In genomic region chr3:106728315-106728821, GRCh38 we compare ENCODE assay signal across 12 cellular contexts.
DNase-seq lines count a peak whose midpoint lies in the region; ATAC-seq and FAIRE-seq lines count a peak whose summit lies in the region.
"Had no signal": no experiment of that assay in that cellular context is flagged by ENCODE, and none has a peak within 500 bp of the region (broad histone marks: within the 10 kb centered on the region; RNA-seq: fewer than 3 reads in every experiment).

No MANE protein-coding gene starts in this region.

- H3K27me3 ChIP-seq in right cardiac atrium (ENCODE audit: control insufficient read depth, insufficient read depth): no peaks in the 10 kb centered on the region
- H3K27me3 ChIP-seq: adrenal gland had no signal

- 63% methylated on average over 5 of the region's 5 CpGs for WGBS in right cardiac atrium

- no peak overlapping the region for H3K4me3 Mint-ChIP-seq in stimulated activated effector memory CD8-positive, alpha-beta T cell treated with anti-CD3 and anti-CD28 coated beads, Interleukin-12 subunit alpha, Interleukin-12 subunit beta, amount 100 ng/mL, for 72 hours

- no peaks in the 10 kb centered on the region for H3K36me3 Mint-ChIP-seq in stimulated activated effector memory CD8-positive, alpha-beta T cell treated with anti-CD3 and anti-CD28 coated beads, Interleukin-12 subunit alpha, Interleukin-12 subunit beta, amount 100 ng/mL, for 72 hours

- no peak overlapping the region for H3K27ac Mint-ChIP-seq in stimulated activated effector memory CD8-positive, alpha-beta T cell treated with anti-CD3 and anti-CD28 coated beads, Interleukin-12 subunit alpha, Interleukin-12 subunit beta, amount 100 ng/mL, for 72 hours

- H3K27ac ChIP-seq in right cardiac atrium (ENCODE audit: low read length): no peak overlapping the region
- H3K27ac ChIP-seq: KMS-11 had no signal

- H3K9me3 Mint-ChIP-seq in stimulated activated effector memory CD8-positive, alpha-beta T cell treated with anti-CD3 and anti-CD28 coated beads, Interleukin-12 subunit alpha, Interleukin-12 subunit beta, amount 100 ng/mL, for 72 hours: no peaks in the 10 kb centered on the region

- no peaks in the 10 kb centered on the region for H3K4me1 Mint-ChIP-seq in stimulated activated effector memory CD8-positive, alpha-beta T cell treated with anti-CD3 and anti-CD28 coated beads, Interleukin-12 subunit alpha, Interleukin-12 subunit beta, amount 100 ng/mL, for 72 hours

- FAIRE-seq in urothelium cell line (lab: Jason Lieb, UNC): peak; percentile 40
- FAIRE-seq: islet of Langerhans had no signal

- H3K4me3 ChIP-seq in right cardiac atrium (ENCODE audit: low read length): no peak overlapping the region
- H3K4me3 ChIP-seq: adrenal gland had no signal

- DNase-seq in Right ventricle myocardium superior (no peak), Right ventricle myocardium inferior (ENCODE audit: missing footprints) (no peak), astrocyte of the hippocampus (ENCODE audit: low read depth, low spot score) (peak; percentile 96), right cardiac atrium (no peak), urothelium cell line (ENCODE audit: low spot score) (peak; percentile 53), SK-N-DZ (ENCODE audit: low spot score) (no peak)
- DNase-seq in stimulated activated effector memory CD8-positive, alpha-beta T cell treated with anti-CD3 and anti-CD28 coated beads, Interleukin-12 subunit alpha, Interleukin-12 subunit beta, amount 100 ng/mL, for 72 hours (ENCODE audit: low spot score in 2 of 2): no peak
- DNase-seq: 8988T had no signal

- H3K4me1 ChIP-seq in right cardiac atrium (ENCODE audit: control insufficient read depth, insufficient read depth, low read length): no peaks in the 10 kb centered on the region
- H3K4me1 ChIP-seq: adrenal gland had no signal

- no peaks in the 10 kb centered on the region for H3K9me3 ChIP-seq in right cardiac atrium (ENCODE audit: control insufficient read depth, low read length)
- H3K9me3 ChIP-seq: adrenal gland had no signal

- ATAC-seq in Right ventricle myocardium superior (ENCODE audit: poor library complexity): peak; percentile 12
- no peak for ATAC-seq in Right ventricle myocardium inferior
- ATAC-seq in right cardiac atrium: peak; percentile 16 to 69
- no peak for ATAC-seq in stimulated activated effector memory CD8-positive, alpha-beta T cell treated with anti-CD3 and anti-CD28 coated beads, Interleukin-12 subunit alpha, Interleukin-12 subunit beta, amount 100 ng/mL, for 72 hours
- ATAC-seq in HG02852 (IDR thresholded peaks at IDR 0.05; ENCODE audit: unreplicated experiment): no peak

- intact Hi-C loops in Right ventricle myocardium superior (cut with DNase I): no loop called here
- intact Hi-C loops in Right ventricle myocardium inferior (cut with DNase I): no loop called here
- intact Hi-C loops in right cardiac atrium (cut with DNase I): no loop called here

Comparison
In these comparisons a context has a peak if more than half of its experiments do, and no peak if none do; other contexts are left out.
1. ATAC-seq: peak in Right ventricle myocardium superior (single experiment) and right cardiac atrium (2 of 2); none in Right ventricle myocardium inferior (single experiment), stimulated activated effector memory CD8-positive, alpha-beta T cell treated with anti-CD3 and anti-CD28 coated beads, Interleukin-12 subunit alpha, Interleukin-12 subunit beta, amount 100 ng/mL, for 72 hours (single experiment) and HG02852 (single experiment).
2. DNase-seq: peak in astrocyte of the hippocampus (single experiment) and urothelium cell line (single experiment); none in Right ventricle myocardium superior (single experiment), Right ventricle myocardium inferior (single experiment), right cardiac atrium (0 of 3), stimulated activated effector memory CD8-positive, alpha-beta T cell treated with anti-CD3 and anti-CD28 coated beads, Interleukin-12 subunit alpha, Interleukin-12 subunit beta, amount 100 ng/mL, for 72 hours (0 of 2) and SK-N-DZ (single experiment).